ENCODE assay signal across 8 cellular contexts in the genomic region with DNA sequence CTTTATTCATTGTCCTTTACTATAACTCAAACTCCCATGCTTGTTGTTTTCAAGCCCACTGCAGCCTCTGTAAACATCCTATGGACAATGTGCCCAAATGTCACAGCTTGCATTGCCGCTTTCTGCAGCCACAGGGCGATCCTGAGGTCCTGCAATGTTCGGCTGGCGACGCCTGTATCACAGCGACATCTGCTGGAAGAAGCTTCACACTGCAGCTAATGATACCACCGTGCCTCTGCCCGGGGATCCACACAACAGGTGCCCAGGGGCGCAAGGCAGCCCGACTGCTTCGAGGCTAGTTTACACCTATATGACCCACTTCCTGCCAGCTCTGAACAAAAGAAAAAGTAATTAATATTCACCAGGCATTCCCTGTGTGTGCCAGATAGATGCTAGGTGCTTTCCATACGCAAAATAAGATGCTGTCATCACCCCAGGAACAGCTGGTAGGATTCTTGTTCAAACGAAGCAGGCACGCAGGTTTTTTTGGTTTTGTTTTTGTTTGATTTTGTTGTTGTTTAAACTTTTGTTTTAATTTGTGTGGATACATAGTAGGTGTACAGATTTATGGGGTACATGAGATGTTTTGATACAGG.
A peak's percentile ranks its signal among the peaks of the same experiment; 100 is the strongest.
DNase-seq lines count a peak whose midpoint lies in the region; ATAC-seq, FAIRE-seq and TF ChIP-seq lines count a peak whose summit lies in the region.

No MANE protein-coding gene starts in this region.

- H3K9me3 Mint-ChIP-seq in T-helper 2 cell treated with Interferon-gamma antibody and Interleukin-4, amounts not matched to agents 5 μg/mL and 100 μg/mL, for 36 hours, result no peaks in the 10 kb centered on the region

- peak; percentile 95 for ATAC-seq in HG02763 (IDR thresholded peaks at IDR 0.05; ENCODE audit: unreplicated experiment)

- no peak overlapping the region for H3K27ac Mint-ChIP-seq in T-helper 2 cell treated with Interferon-gamma antibody and Interleukin-4, amounts not matched to agents 5 μg/mL and 100 μg/mL, for 36 hours

- H3K4me3 ChIP-seq in astrocyte of the spinal cord (ENCODE audit: low read depth, low read length), result no peak overlapping the region

- TF ChIP-seq POLR2A in GM12892 (IDR thresholded peaks at IDR 0.05; ENCODE audit: low read depth, low read length), result no peak

- in situ Hi-C loops in astrocyte of the spinal cord (cut with HindIII; ENCODE audit: low sequenced_read_pairs), result no loop called here

- no peak overlapping the region for H3K4me3 Mint-ChIP-seq in T-helper 2 cell treated with Interferon-gamma antibody and Interleukin-4, amounts not matched to agents 5 μg/mL and 100 μg/mL, for 36 hours

- no peaks in the 10 kb centered on the region for H3K4me1 Mint-ChIP-seq in T-helper 2 cell treated with Interferon-gamma antibody and Interleukin-4, amounts not matched to agents 5 μg/mL and 100 μg/mL, for 36 hours (ENCODE audit: low read depth)

- peak; percentile 88 for FAIRE-seq in GM12892 (lab: Jason Lieb, UNC)

- peak; percentile 90 for TF ChIP-seq CTCF in astrocyte of the spinal cord (IDR thresholded peaks at IDR 0.05; ENCODE audit: low read depth, low read length)

- no peaks in the 10 kb centered on the region for H3K36me3 Mint-ChIP-seq in T-helper 2 cell treated with Interferon-gamma antibody and Interleukin-4, amounts not matched to agents 5 μg/mL and 100 μg/mL, for 36 hours (ENCODE audit: low read depth)

- H3K27me3 Mint-ChIP-seq in T-helper 2 cell treated with Interferon-gamma antibody and Interleukin-4, amounts not matched to agents 5 μg/mL and 100 μg/mL, for 36 hours (ENCODE audit: low read depth), result no peaks in the 10 kb centered on the region

- DNase-seq in 8988T (peak; percentile 38), GM12892 (ENCODE audit: insufficient read length) (peak; percentile 28), NCI-H1092 treated with DMSO at 0.1 percent for 48 hours (lab: John Stamatoyannopoulos, UW) (peak; percentile 49), astrocyte of the spinal cord (ENCODE audit: low read depth, low spot score) (peak; percentile 46), iPS DF 4.7 (ENCODE audit: extremely low read depth, low spot score) (peak; percentile 74)
- peak; percentile 51 for DNase-seq in T-helper 2 cell treated with Interferon-gamma antibody and Interleukin-4, amounts not matched to agents 5 μg/mL and 100 μg/mL, for 36 hours (ENCODE audit: low spot score)
- DNase-seq in stimulated activated CD4-positive, alpha-beta T cell treated with anti-CD3 and anti-CD28 coated beads, Interleukin-12 subunit alpha, Interleukin-12 subunit beta, amount 100 ng/mL, for 24 hours (ENCODE audit: low read depth in 2 of 2), result peak; percentile 40 to 52
